ENCODE assay signal across 7 cellular contexts in the genomic region with DNA sequence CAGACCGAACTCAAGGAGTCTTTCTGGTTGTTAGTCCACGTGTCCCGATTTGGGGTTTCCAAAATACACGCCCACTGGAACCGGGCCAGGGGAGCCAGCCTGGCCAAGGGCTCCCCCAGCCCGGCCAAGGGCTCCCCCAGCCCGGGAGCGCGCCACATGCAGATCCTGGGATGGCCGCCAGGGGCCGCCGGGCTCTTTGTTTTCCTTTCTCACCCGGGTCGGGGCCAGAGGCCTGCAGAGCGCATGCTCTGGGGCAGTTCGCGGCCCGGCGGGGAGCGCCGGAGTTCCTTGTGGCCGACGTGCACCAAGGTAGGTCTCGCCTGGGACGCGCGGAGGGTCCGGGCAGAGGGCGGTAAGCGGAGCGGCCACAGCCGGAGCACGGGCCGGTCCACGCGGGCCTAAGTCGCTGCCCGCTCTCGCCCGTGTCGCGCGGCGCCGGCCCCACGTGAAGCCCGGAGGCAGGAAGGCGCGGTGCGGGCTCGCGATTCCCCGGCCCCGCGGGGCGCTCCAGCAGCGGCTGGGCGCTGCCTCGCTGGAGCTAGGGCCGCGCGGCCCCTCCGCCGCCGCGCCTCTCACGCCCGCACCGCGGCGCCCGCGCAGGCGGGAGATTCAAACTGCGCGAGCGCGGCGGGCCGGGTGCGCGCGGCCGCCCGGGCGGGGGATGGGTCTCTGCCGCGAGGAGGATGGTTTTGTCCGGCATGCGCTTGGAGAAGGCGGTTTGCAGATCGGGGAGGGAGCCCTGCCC. TPM values are rescaled to one million over a fixed set of nuclear protein-coding genes. Genes with fewer than 3 reads are reported as not detected.
DNase-seq lines count a peak whose midpoint lies in the region; ATAC-seq and TF ChIP-seq lines count a peak whose summit lies in the region.

No MANE protein-coding gene starts in this region.

- ATAC-seq in GM18498 (IDR thresholded peaks at IDR 0.05; ENCODE audit: unreplicated experiment) (peak; percentile 78), HG02852 (IDR thresholded peaks at IDR 0.05; ENCODE audit: unreplicated experiment) (peak; percentile 74), sciatic nerve (peak; percentile 94)

- DNase-seq in NCI-H1694 (lab: John Stamatoyannopoulos, UW) (peak; percentile 64), T-helper 22 cell (ENCODE audit: low read depth) (peak; percentile 72), astrocyte of the cerebellum (ENCODE audit: low read depth) (peak; percentile 55), hypothalamus (lab: John Stamatoyannopoulos, UW) (peak; percentile 38 to 90 (median 82)), sciatic nerve (ENCODE audit: low spot score) (peak; percentile 94)

- in situ Hi-C loops in astrocyte of the cerebellum (cut with HindIII; ENCODE audit: low sequenced_read_pairs), result no loop called here

- TF ChIP-seq CTCF in astrocyte of the cerebellum (IDR thresholded peaks at IDR 0.05; ENCODE audit: low read depth, low read length, missing control alignments), result peak; percentile 98

- H3K4me3 ChIP-seq in astrocyte of the cerebellum (ENCODE audit: low read depth, low read length), result peak overlapping the region; percentile 60

- intact Hi-C loops in sciatic nerve (cut with DNase I), result loop anchor here (5.0 kb wide), 1 partner anchor 84 kb away; no protein-coding TSS in a partner anchor

RNA-seq across cellular contexts. Expression of a gene that starts 12.3 kb away (rescaled TPM):
- total RNA-seq in sciatic nerve, result 10.7 TPM

RNA-seq across cellular contexts. Expression of a gene that starts 34.7 kb away (rescaled TPM):
- 31.0 TPM for total RNA-seq in sciatic nerve

Comparison
In these comparisons a context has a peak if more than half of its experiments do, and no peak if none do; other contexts are left out.
1. Peak in every context shown above with its lines: DNase-seq, ATAC-seq and H3K4me3 ChIP-seq.